24 cellular contexts compared by ENCODE assay signal in genomic region chr2:9756692-9757250, GRCh38.
DNase-seq lines count a peak whose midpoint lies in the region; FAIRE-seq and TF ChIP-seq lines count a peak whose summit lies in the region.
"Had no signal": no experiment of that assay in that cellular context is flagged by ENCODE, and none has a peak within 500 bp of the region (broad histone marks: within the 10 kb centered on the region; RNA-seq: fewer than 3 reads in every experiment).

No MANE protein-coding gene starts in this region.

- no peak overlapping the region for H3K27ac Mint-ChIP-seq in astrocyte (ENCODE audit: unreplicated experiment)
- no peak overlapping the region for H3K27ac Mint-ChIP-seq in nephron progenitor cell
- H3K27ac Mint-ChIP-seq in activated T-helper 1 cell treated with anti-CD3 and anti-CD28 coated beads, Interleukin-12 subunit alpha, Interleukin-12 subunit beta, Interleukin-2, Interleukin-4 antibody, amounts not matched to agents 30 ng/mL and 10 ng/mL and 1 ng/mL, durations not matched to agents 14 hours and 24 hours and 36 hours: no peak overlapping the region
- H3K27ac Mint-ChIP-seq: activated CD4-positive, alpha-beta T cell treated with anti-CD3 and anti-CD28 coated beads for 36 hours; activated T-cell treated with anti-CD3 and anti-CD28 coated beads, Interleukin-2, amount 50 U/mL, for 24 hours; CD4-positive, CD25-positive, alpha-beta regulatory T cell; mesothelial cell of epicardium; naive thymus-derived CD4-positive, alpha-beta T cell had no signal

- no peak for TF ChIP-seq POLR2A in esophagus squamous epithelium (IDR thresholded peaks at IDR 0.05)

- H3K27me3 ChIP-seq in astrocyte (ENCODE audit: insufficient read depth, low read length): no peaks in the 10 kb centered on the region
- peaks cover 0 to 13% (median 0%) of the 10 kb centered on the region in 4 donors for H3K27me3 ChIP-seq in esophagus squamous epithelium
- peaks cover 7% of the 10 kb centered on the region for H3K27me3 ChIP-seq in smooth muscle cell (ENCODE audit: low read depth)
- H3K27me3 ChIP-seq: body of pancreas, Peyer's patch, right lobe of liver had no signal

- H3K27ac ChIP-seq in astrocyte (ENCODE audit: low read depth, low read length) (no peak overlapping the region), esophagus squamous epithelium (peak overlapping the region; percentile 73 to 96 (median 86)), smooth muscle cell (ENCODE audit: low read depth) (no peak overlapping the region)
- H3K27ac ChIP-seq: Peyer's patch, right lobe of liver had no signal

- 30 to 53% methylated on average over 5 of the region's 11 CpGs for WGBS in esophagus squamous epithelium, 2 donors
- 92% methylated on average over 11 of the region's 11 CpGs for whole genome bisulfite sequencing in smooth muscle cell (ENCODE audit: low lambda C conversion rate)

- H2AFZ ChIP-seq in astrocyte (ENCODE audit: low read depth, low read length) (peak overlapping the region; percentile 66), smooth muscle cell (ENCODE audit: low read depth) (no peak overlapping the region)

- no peak overlapping the region for H3K4me3 ChIP-seq in astrocyte (ENCODE audit: insufficient read depth, low read depth, low read length)
- H3K4me3 ChIP-seq in esophagus squamous epithelium: no peak overlapping the region
- no peak overlapping the region for H3K4me3 ChIP-seq in smooth muscle cell
- H3K4me3 ChIP-seq: body of pancreas, HAP-1, right lobe of liver had no signal

- no peaks in the 10 kb centered on the region for H3K79me2 ChIP-seq in astrocyte (ENCODE audit: insufficient read depth, low read length)
- no peaks in the 10 kb centered on the region for H3K79me2 ChIP-seq in smooth muscle cell (ENCODE audit: low read depth)

- H3K9ac ChIP-seq in astrocyte (ENCODE audit: low read length) (no peak overlapping the region), smooth muscle cell (ENCODE audit: low read depth) (no peak overlapping the region)

- no peak for DNase-seq in astrocyte (ENCODE audit: low read depth)
- no peak for DNase-seq in esophagus squamous epithelium (lab: John Stamatoyannopoulos, UW)
- DNase-seq in nephron progenitor cell: no peak
- no peak for DNase-seq in smooth muscle cell (lab: John Stamatoyannopoulos, UW; ENCODE audit: unreplicated experiment)
- DNase-seq in SKM-1 treated with dmso at 0.1 percent for 144 hours (lab: John Stamatoyannopoulos, UW; ENCODE audit: unreplicated experiment): no peak
- no peak for DNase-seq in activated T-helper 1 cell treated with anti-CD3 and anti-CD28 coated beads, Interleukin-12 subunit alpha, Interleukin-12 subunit beta, Interleukin-2, Interleukin-4 antibody, amounts not matched to agents 30 ng/mL and 10 ng/mL and 1 ng/mL, durations not matched to agents 14 hours and 24 hours and 36 hours (ENCODE audit: low spot score)
- DNase-seq in NCI-H82 treated with DMSO at 0.1 percent for 48 hours (lab: John Stamatoyannopoulos, UW; ENCODE audit: unreplicated experiment): no peak
- DNase-seq: activated CD4-positive, alpha-beta T cell treated with anti-CD3 and anti-CD28 coated beads for 36 hours; activated T-cell treated with anti-CD3 and anti-CD28 coated beads, Interleukin-2, amount 50 U/mL, for 24 hours; body of pancreas; CD4-positive, CD25-positive, alpha-beta regulatory T cell; dorsolateral prefrontal cortex; EL; naive thymus-derived CD4-positive, alpha-beta T cell; NCI-H1105; NCI-H2029; NCI-H526 treated with DMSO at 0.1 percent for 48 hours; Peyer's patch; right lobe of liver; SHP77 treated with DMSO at 0.1 percent for 48 hours; stimulated activated CD4-positive, alpha-beta T cell treated with anti-CD3 and anti-CD28 coated beads, Interleukin-15, amount 100 ng/mL, for 24 hours; stimulated activated naive CD4-positive, alpha-beta T cell had no signal

- H3K36me3 Mint-ChIP-seq in astrocyte (ENCODE audit: low read depth, unreplicated experiment) (no peaks in the 10 kb centered on the region), nephron progenitor cell (ENCODE audit: low read depth) (no peaks in the 10 kb centered on the region)
- no peaks in the 10 kb centered on the region for H3K36me3 Mint-ChIP-seq in activated T-helper 1 cell treated with anti-CD3 and anti-CD28 coated beads, Interleukin-12 subunit alpha, Interleukin-12 subunit beta, Interleukin-2, Interleukin-4 antibody, amounts not matched to agents 30 ng/mL and 10 ng/mL and 1 ng/mL, durations not matched to agents 14 hours and 24 hours and 36 hours (ENCODE audit: low read depth)
- H3K36me3 Mint-ChIP-seq: CD4-positive, CD25-positive, alpha-beta regulatory T cell; mesothelial cell of epicardium had no signal

- FAIRE-seq in astrocyte (lab: Jason Lieb, UNC): no peak

- H3K9me3 ChIP-seq in astrocyte (ENCODE audit: insufficient read depth, low read depth, low read length): no peaks in the 10 kb centered on the region
- H3K9me3 ChIP-seq in esophagus squamous epithelium: no peaks in the 10 kb centered on the region
- H3K9me3 ChIP-seq in smooth muscle cell (replicated peaks; ENCODE audit: low read depth): no peaks in the 10 kb centered on the region
- H3K9me3 ChIP-seq: body of pancreas, HAP-1, Peyer's patch, right lobe of liver had no signal

- H3K4me1 Mint-ChIP-seq in astrocyte (ENCODE audit: low read depth, unreplicated experiment): peaks cover 16% of the 10 kb centered on the region
- H3K4me1 Mint-ChIP-seq in nephron progenitor cell: peaks cover 96% of the 10 kb centered on the region
- peaks cover 59% of the 10 kb centered on the region for H3K4me1 Mint-ChIP-seq in activated T-helper 1 cell treated with anti-CD3 and anti-CD28 coated beads, Interleukin-12 subunit alpha, Interleukin-12 subunit beta, Interleukin-2, Interleukin-4 antibody, amounts not matched to agents 30 ng/mL and 10 ng/mL and 1 ng/mL, durations not matched to agents 14 hours and 24 hours and 36 hours (ENCODE audit: low read depth)

- H3K27me3 Mint-ChIP-seq in astrocyte (ENCODE audit: low read depth, unreplicated experiment) (peaks cover 29% of the 10 kb centered on the region), nephron progenitor cell (ENCODE audit: low read depth, poor library complexity) (peaks cover 3% of the 10 kb centered on the region)
- H3K27me3 Mint-ChIP-seq in activated T-helper 1 cell treated with anti-CD3 and anti-CD28 coated beads, Interleukin-12 subunit alpha, Interleukin-12 subunit beta, Interleukin-2, Interleukin-4 antibody, amounts not matched to agents 30 ng/mL and 10 ng/mL and 1 ng/mL, durations not matched to agents 14 hours and 24 hours and 36 hours (ENCODE audit: insufficient read depth): peaks cover 43% of the 10 kb centered on the region

- H3F3A ChIP-seq in smooth muscle cell (ENCODE audit: low read depth): no peaks in the 10 kb centered on the region

- intact Hi-C loops in esophagus squamous epithelium (cut with DNase I): no loop called here
- intact Hi-C loops in activated T-helper 1 cell treated with anti-CD3 and anti-CD28 coated beads, Interleukin-12 subunit alpha, Interleukin-12 subunit beta, Interleukin-2, Interleukin-4 antibody, amounts not matched to agents 30 ng/mL and 10 ng/mL and 1 ng/mL, durations not matched to agents 14 hours and 24 hours and 36 hours (cut with micrococcal nuclease): no loop called here

- H3K4me2 ChIP-seq in astrocyte (ENCODE audit: low read length) (peak overlapping the region; percentile 89), smooth muscle cell (peak overlapping the region; percentile 84)

- no peak overlapping the region for H3K4me3 Mint-ChIP-seq in astrocyte (ENCODE audit: unreplicated experiment)
- H3K4me3 Mint-ChIP-seq in nephron progenitor cell: peak overlapping the region; percentile 73
- H3K4me3 Mint-ChIP-seq in activated T-helper 1 cell treated with anti-CD3 and anti-CD28 coated beads, Interleukin-12 subunit alpha, Interleukin-12 subunit beta, Interleukin-2, Interleukin-4 antibody, amounts not matched to agents 30 ng/mL and 10 ng/mL and 1 ng/mL, durations not matched to agents 14 hours and 24 hours and 36 hours: no peak overlapping the region
- H3K4me3 Mint-ChIP-seq: activated CD4-positive, alpha-beta T cell treated with anti-CD3 and anti-CD28 coated beads for 36 hours; activated T-cell treated with anti-CD3 and anti-CD28 coated beads, Interleukin-2, amount 50 U/mL, for 24 hours had no signal

- H3K36me3 ChIP-seq in astrocyte (ENCODE audit: insufficient read depth, low read length) (no peaks in the 10 kb centered on the region), esophagus squamous epithelium (no peaks in the 10 kb centered on the region), smooth muscle cell (ENCODE audit: low read depth) (no peaks in the 10 kb centered on the region)
- H3K36me3 ChIP-seq: HAP-1, Peyer's patch, right lobe of liver had no signal

- H3K4me1 ChIP-seq in astrocyte (ENCODE audit: insufficient read depth, low read length) (peaks cover 36% of the 10 kb centered on the region), esophagus squamous epithelium (peaks cover 39 to 84% (median 60%) of the 10 kb centered on the region in 3 donors), smooth muscle cell (ENCODE audit: low read depth) (peaks cover 29% of the 10 kb centered on the region)
- H3K4me1 ChIP-seq: HAP-1, right lobe of liver had no signal

- no peaks in the 10 kb centered on the region for H4K20me1 ChIP-seq in astrocyte (ENCODE audit: insufficient read depth, low read length)
- no peaks in the 10 kb centered on the region for H4K20me1 ChIP-seq in smooth muscle cell (ENCODE audit: low read depth)

- no peak for TF ChIP-seq CTCF in astrocyte (IDR thresholded peaks at IDR 0.05; ENCODE audit: insufficient read depth, low read depth, low read length)
- no peak for TF ChIP-seq CTCF in esophagus squamous epithelium (IDR thresholded peaks at IDR 0.05)
- TF ChIP-seq CTCF in nephron progenitor cell (IDR thresholded peaks at IDR 0.05): no peak
- TF ChIP-seq CTCF in smooth muscle cell (IDR thresholded peaks at IDR 0.05; ENCODE audit: borderline replicate concordance, insufficient read depth, poor library complexity, severe bottlenecking): no peak

- H3K9me3 Mint-ChIP-seq in astrocyte (ENCODE audit: unreplicated experiment) (peaks cover 4% of the 10 kb centered on the region), nephron progenitor cell (no peaks in the 10 kb centered on the region)
- H3K9me3 Mint-ChIP-seq in activated T-helper 1 cell treated with anti-CD3 and anti-CD28 coated beads, Interleukin-12 subunit alpha, Interleukin-12 subunit beta, Interleukin-2, Interleukin-4 antibody, amounts not matched to agents 30 ng/mL and 10 ng/mL and 1 ng/mL, durations not matched to agents 14 hours and 24 hours and 36 hours: no peaks in the 10 kb centered on the region
- H3K9me3 Mint-ChIP-seq: activated T-cell treated with anti-CD3 and anti-CD28 coated beads, Interleukin-2, amount 50 U/mL, for 24 hours; CD4-positive, CD25-positive, alpha-beta regulatory T cell; mesothelial cell of epicardium had no signal

Comparison
In these comparisons a context has a peak if more than half of its experiments do, and no peak if none do; other contexts are left out.
1. H3K27ac ChIP-seq: peak in esophagus squamous epithelium (4 of 4); none in astrocyte (single experiment) and smooth muscle cell (single experiment).